In the genomic region with DNA sequence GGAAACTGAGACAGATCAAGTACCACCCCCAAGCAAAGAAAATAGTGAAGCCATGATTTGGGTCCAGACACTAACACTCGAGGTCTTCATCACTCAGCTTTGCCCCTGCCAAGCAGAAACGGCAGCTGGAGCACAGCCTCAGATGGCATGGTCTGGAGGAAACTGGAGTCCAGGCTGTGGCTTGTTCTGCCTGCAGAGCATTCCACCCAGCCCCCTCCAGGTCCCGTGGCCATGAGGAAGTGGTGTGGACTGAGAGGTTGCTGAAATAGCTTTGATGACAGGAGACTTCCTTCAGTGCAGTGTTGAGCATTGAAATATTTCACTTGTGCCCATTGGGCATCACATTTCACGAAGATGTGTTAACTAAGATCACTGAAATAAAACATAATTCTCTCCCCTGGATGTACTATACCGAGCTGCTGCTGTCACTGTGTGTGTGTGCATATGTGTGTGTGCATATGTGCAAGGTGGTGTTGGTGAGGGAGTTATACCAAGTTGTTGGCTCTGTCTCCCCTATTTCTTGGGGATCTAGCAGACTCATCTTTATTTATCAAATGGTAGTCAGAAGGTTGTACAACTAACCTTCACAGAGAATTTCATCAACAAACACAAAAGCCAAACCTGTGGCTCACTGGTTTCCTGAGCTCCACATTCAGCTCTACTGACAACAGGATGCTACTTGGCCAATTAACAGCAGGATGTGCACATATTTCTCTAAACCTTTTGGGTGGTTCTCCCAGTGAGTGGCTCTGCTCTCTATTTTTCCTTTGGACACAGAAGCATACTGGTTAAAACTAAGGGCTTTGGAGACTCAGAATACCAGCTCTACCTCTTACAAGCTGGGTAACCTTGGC, we compare ENCODE assay signal across 12 cellular contexts.
DNase-seq lines count a peak whose midpoint lies in the region; ATAC-seq and TF ChIP-seq lines count a peak whose summit lies in the region.
"Had no signal": no experiment of that assay in that cellular context is flagged by ENCODE, and none has a peak within 500 bp of the region (broad histone marks: within the 10 kb centered on the region; RNA-seq: fewer than 3 reads in every experiment).

No MANE protein-coding gene starts in this region.

- H3K36me3 ChIP-seq in left lung (no peaks in the 10 kb centered on the region), tibial nerve (no peaks in the 10 kb centered on the region)
- H3K36me3 ChIP-seq: breast epithelium, SJSA1 had no signal

- H3K4me1 ChIP-seq in left lung (no peaks in the 10 kb centered on the region), tibial nerve (no peaks in the 10 kb centered on the region)
- H3K4me1 ChIP-seq: breast epithelium, SJSA1 had no signal

- no peak overlapping the region for H3K4me3 ChIP-seq in left lung
- no peak overlapping the region for H3K4me3 ChIP-seq in tibial nerve
- H3K4me3 ChIP-seq: breast epithelium, SJSA1 had no signal

- peak in 1 of 2 donors; percentile 51 for TF ChIP-seq EP300 in tibial nerve (IDR thresholded peaks at IDR 0.05)

- no peak overlapping the region for H3K27ac Mint-ChIP-seq in activated CD4-positive, alpha-beta memory T cell treated with anti-CD3 and anti-CD28 coated beads for 36 hours

- no peak for TF ChIP-seq POLR2A in tibial nerve (IDR thresholded peaks at IDR 0.05)

- CTCF ChIA-PET in activated CD4-positive, alpha-beta memory T cell treated with anti-CD3 and anti-CD28 coated beads for 36 hours (lab: Charles Lee), result no interaction called here

- TF ChIP-seq CTCF in left lung (IDR thresholded peaks at IDR 0.05) (no peak), tibial nerve (IDR thresholded peaks at IDR 0.05) (no peak)

- H3K27ac ChIP-seq in left lung (peak overlapping the region in 1 of 2 donors; percentile 73), tibial nerve (no peak overlapping the region)
- H3K27ac ChIP-seq: breast epithelium, SJSA1 had no signal

- no peaks in the 10 kb centered on the region for H3K9me3 ChIP-seq in left lung
- no peaks in the 10 kb centered on the region for H3K9me3 ChIP-seq in tibial nerve
- H3K9me3 ChIP-seq: breast epithelium, SJSA1 had no signal

- WGBS in tibial nerve, 2 donors, result 63 to 74% methylated on average over 5 of the region's 5 CpGs

- H3K27me3 Mint-ChIP-seq in activated CD4-positive, alpha-beta memory T cell treated with anti-CD3 and anti-CD28 coated beads for 36 hours, result no peaks in the 10 kb centered on the region

- intact Hi-C loops in activated CD4-positive, alpha-beta memory T cell treated with anti-CD3 and anti-CD28 coated beads for 36 hours (cut with micrococcal nuclease), result no loop called here
- intact Hi-C loops in left lung (cut with DNase I), result no loop called here

- POLR2A ChIA-PET in activated CD4-positive, alpha-beta memory T cell treated with anti-CD3 and anti-CD28 coated beads for 36 hours (lab: Charles Lee), result no interaction called here

- peaks cover 14% of the 10 kb centered on the region for H3K9me3 Mint-ChIP-seq in activated CD4-positive, alpha-beta memory T cell treated with anti-CD3 and anti-CD28 coated beads for 36 hours

- ATAC-seq in left lung (peak; percentile 79), HG03432 (IDR thresholded peaks at IDR 0.05; ENCODE audit: unreplicated experiment) (no peak)

- peak; percentile 1 for DNase-seq in activated effector memory CD4-positive, alpha-beta T cell treated with Interleukin-2 at 50 U/mL for 16 hours
- DNase-seq in activated effector memory CD4-positive, alpha-beta T cell treated with anti-CD3 and anti-CD28 coated beads, Interleukin-2, amount 50 U/mL, for 16 hours, result no peak
- peak; percentile 19 for DNase-seq in activated CD4-positive, alpha-beta memory T cell treated with anti-CD3 and anti-CD28 coated beads for 36 hours
- DNase-seq in left lung (peak; percentile 75 to 86), tibial nerve (ENCODE audit: low spot score in 2 of 2) (peak; percentile 37 to 38), NCI-H2227 (lab: John Stamatoyannopoulos, UW; ENCODE audit: unreplicated experiment) (no peak), A172 (ENCODE audit: low spot score) (no peak)
- DNase-seq: NCI-H187; stimulated activated CD4-positive, alpha-beta T cell treated with anti-CD3 and anti-CD28 coated beads, Interleukin-2, amount 100 ng/mL, for 48 hours had no signal

- H3K27me3 ChIP-seq in left lung, result no peaks in the 10 kb centered on the region
- H3K27me3 ChIP-seq in tibial nerve, result no peaks in the 10 kb centered on the region
- H3K27me3 ChIP-seq: breast epithelium, SJSA1 had no signal

- H3K4me1 Mint-ChIP-seq in activated CD4-positive, alpha-beta memory T cell treated with anti-CD3 and anti-CD28 coated beads for 36 hours (ENCODE audit: low read depth), result peaks cover 3% of the 10 kb centered on the region

- H3K36me3 Mint-ChIP-seq in activated CD4-positive, alpha-beta memory T cell treated with anti-CD3 and anti-CD28 coated beads for 36 hours, result peaks cover 10% of the 10 kb centered on the region

- no peak overlapping the region for H3K4me3 Mint-ChIP-seq in activated CD4-positive, alpha-beta memory T cell treated with anti-CD3 and anti-CD28 coated beads for 36 hours

Comparison
In these comparisons a context has a peak if more than half of its experiments do, and no peak if none do; other contexts are left out.
1. DNase-seq: peak in activated effector memory CD4-positive, alpha-beta T cell treated with Interleukin-2 at 50 U/mL for 16 hours (single experiment), activated CD4-positive, alpha-beta memory T cell treated with anti-CD3 and anti-CD28 coated beads for 36 hours (single experiment), left lung (2 of 2) and tibial nerve (2 of 2); none in activated effector memory CD4-positive, alpha-beta T cell treated with anti-CD3 and anti-CD28 coated beads, Interleukin-2, amount 50 U/mL, for 16 hours (single experiment), NCI-H2227 (single experiment) and A172 (single experiment).